Comparison of ENCODE assay signal across 8 cellular contexts in genomic region chr1:202135221-202135721, GRCh38. TPM values are rescaled to one million over a fixed set of nuclear protein-coding genes. Genes with fewer than 3 reads are reported as not detected.
A peak's percentile ranks its signal among the peaks of the same experiment; 100 is the strongest.
DNase-seq lines count a peak whose midpoint lies in the region; ATAC-seq and TF ChIP-seq lines count a peak whose summit lies in the region.

No MANE protein-coding gene starts in this region.

- DNase-seq in NCI-H2029 treated with DMSO at 0.1 percent for 48 hours (lab: John Stamatoyannopoulos, UW) (peak; percentile 16), NCI-H2029 (lab: John Stamatoyannopoulos, UW) (no peak), HL-60 (ENCODE audit: low read depth in 1 of 2, low spot score in 1 of 2) (peak; percentile 36 to 64), NCI-H82 (lab: John Stamatoyannopoulos, UW) (peak; percentile 87), epithelial cell of proximal tubule (ENCODE audit: low read depth) (no peak), mucosa of descending colon (peak in 2 of 3 donors; percentile 52 to 54), tibial artery (no peak)
- DNase-seq in activated CD8-positive, alpha-beta memory T cell treated with anti-CD3 and anti-CD28 coated beads for 24 hours, result peak; percentile 78

- no peak overlapping the region for H3K27ac ChIP-seq in HL-60 (replicated peaks)
- H3K27ac ChIP-seq in tibial artery, result peak overlapping the region; percentile 82 to 85

- ATAC-seq in mucosa of descending colon, result peak; percentile 91

- no peaks in the 10 kb centered on the region for H3K36me3 ChIP-seq in mucosa of descending colon (ENCODE audit: low read depth)
- peaks cover 15 to 49% (median 34%) of the 10 kb centered on the region in 3 donors for H3K36me3 ChIP-seq in tibial artery

- H3K4me1 ChIP-seq in mucosa of descending colon (ENCODE audit: low read depth) (no peaks in the 10 kb centered on the region), tibial artery (peaks cover 0 to 59% (median 34%) of the 10 kb centered on the region in 4 donors)

- H3K27me3 ChIP-seq in HL-60 (ENCODE audit: insufficient read depth, poor library complexity, severe bottlenecking), result no peaks in the 10 kb centered on the region
- no peaks in the 10 kb centered on the region for H3K27me3 ChIP-seq in tibial artery

- H3K4me3 ChIP-seq in HL-60 (replicated peaks; ENCODE audit: insufficient read depth, low read length), result no peak overlapping the region
- H3K4me3 ChIP-seq in epithelial cell of proximal tubule (ENCODE audit: low read depth, low read length), result no peak overlapping the region
- no peak overlapping the region for H3K4me3 ChIP-seq in mucosa of descending colon
- H3K4me3 ChIP-seq in tibial artery, result no peak overlapping the region

- intact Hi-C loops in mucosa of descending colon (cut with DNase I, micrococcal nuclease) (no loop called here), tibial artery (cut with DNase I; ENCODE audit: low total_unique reads) (loop anchor here (2.0 kb wide), 1 partner anchor 124 kb away; the partner anchor contains the start of gene ELF3)

- TF ChIP-seq CTCF in HL-60 (IDR thresholded peaks at IDR 0.05; ENCODE audit: insufficient read depth, low read length) (peak; percentile 91), epithelial cell of proximal tubule (conservative IDR thresholded peaks at IDR 0.05; ENCODE audit: low read depth, low read length) (peak; percentile 83), mucosa of descending colon (IDR thresholded peaks at IDR 0.05) (peak; percentile 79), tibial artery (IDR thresholded peaks at IDR 0.05) (peak; percentile 71 to 92)

- H3K9me3 ChIP-seq in mucosa of descending colon, result no peaks in the 10 kb centered on the region
- no peaks in the 10 kb centered on the region for H3K9me3 ChIP-seq in tibial artery

RNA-seq across cellular contexts. Expression of gene ARL8A, which starts 9.3 kb away (rescaled TPM):
- total RNA-seq in epithelial cell of proximal tubule (33.8 and 47.0 TPM in 2 replicates), mucosa of descending colon (10 to 100 TPM; 36.3 to 69.6 (median 41.2) TPM)

RNA-seq across cellular contexts. Expression of gene GPR37L1, which starts 12.6 kb away (rescaled TPM):
- total RNA-seq in epithelial cell of proximal tubule, result 0.06 and 0.07 TPM in 2 replicates
- 1 to 10 TPM; 2.4 to 3.5 (median 2.9) TPM for total RNA-seq in mucosa of descending colon

RNA-seq across cellular contexts. Expression of gene PTPN7, which starts 25.1 kb away (rescaled TPM):
- 0.06 TPM in 1 of 2 replicates, not detected in the other for total RNA-seq in epithelial cell of proximal tubule
- 1 to 10 TPM; 5.0 to 6.3 (median 6.1) TPM for total RNA-seq in mucosa of descending colon

RNA-seq across cellular contexts. Expression of gene LGR6, which starts 58.3 kb away (rescaled TPM):
- total RNA-seq in epithelial cell of proximal tubule (under 0.01 TPM in 1 of 2 replicates, not detected in the other), mucosa of descending colon (1 to 10 TPM in 2 of 3 donors, under 1 TPM in 1; 0.66 to 4.2 (median 1.3) TPM)

Comparison
In these comparisons a context has a peak if more than half of its experiments do, and no peak if none do; other contexts are left out.
1. DNase-seq: peak in NCI-H2029 treated with DMSO at 0.1 percent for 48 hours (single experiment), HL-60 (2 of 2), NCI-H82 (single experiment), activated CD8-positive, alpha-beta memory T cell treated with anti-CD3 and anti-CD28 coated beads for 24 hours (single experiment) and mucosa of descending colon (2 of 3); none in NCI-H2029 (single experiment), epithelial cell of proximal tubule (single experiment) and tibial artery (0 of 2).
2. Peak in every context shown above with its lines, with median percentiles within 50 percentile points of each other: CTCF ChIP-seq.